ENCODE assay signal across 17 cellular contexts in genomic region chr5:34789639-34790038, GRCh38. TPM values are rescaled to one million over a fixed set of nuclear protein-coding genes. Genes with fewer than 3 reads are reported as not detected.
DNase-seq lines count a peak whose midpoint lies in the region; TF ChIP-seq lines count a peak whose summit lies in the region.
"Had no signal": no experiment of that assay in that cellular context is flagged by ENCODE, and none has a peak within 500 bp of the region (broad histone marks: within the 10 kb centered on the region; RNA-seq: fewer than 3 reads in every experiment).

No MANE protein-coding gene starts in this region.

- no peaks in the 10 kb centered on the region for H4K20me1 ChIP-seq in fibroblast of lung (ENCODE audit: control insufficient read depth, extremely low read depth, insufficient read depth, low read length)
- peaks cover 45% of the 10 kb centered on the region for H4K20me1 ChIP-seq in smooth muscle cell (ENCODE audit: low read depth)

- H3K4me3 ChIP-seq in ascending aorta (no peak overlapping the region), fibroblast of lung (replicated peaks in 1 of 4; ENCODE audit: control extremely low read depth in 1 of 4, insufficient read depth in 1 of 4, low read depth in 3 of 4, low read length in 4 of 4) (no peak overlapping the region), smooth muscle cell (no peak overlapping the region), endodermal cell (ENCODE audit: low read length) (no peak overlapping the region)
- H3K4me3 ChIP-seq: SJSA1 had no signal

- H3K36me3 Mint-ChIP-seq in endodermal cell (ENCODE audit: low read depth), result peaks cover 28% of the 10 kb centered on the region
- H3K36me3 Mint-ChIP-seq: CD14-positive monocyte had no signal

- H3K4me1 ChIP-seq in ascending aorta (peaks cover 0 to 8% of the 10 kb centered on the region in 2 donors), fibroblast of lung (ENCODE audit: control insufficient read depth, extremely low read depth, insufficient read depth, low read length) (peaks cover 8% of the 10 kb centered on the region), smooth muscle cell (ENCODE audit: low read depth) (peaks cover 7% of the 10 kb centered on the region), endodermal cell (ENCODE audit: control insufficient read depth, insufficient read depth, low read length) (no peaks in the 10 kb centered on the region)
- H3K4me1 ChIP-seq: SJSA1 had no signal

- no peaks in the 10 kb centered on the region for H3K4me1 Mint-ChIP-seq in endodermal cell
- H3K4me1 Mint-ChIP-seq: CD14-positive monocyte had no signal

- no peak overlapping the region for H3K4me3 Mint-ChIP-seq in endodermal cell
- H3K4me3 Mint-ChIP-seq: CD14-positive monocyte had no signal

- no peaks in the 10 kb centered on the region for H3K27me3 Mint-ChIP-seq in endodermal cell (ENCODE audit: insufficient read depth)

- no peak overlapping the region for H3K27ac Mint-ChIP-seq in endodermal cell
- H3K27ac Mint-ChIP-seq: CD14-positive monocyte had no signal

- H3K9ac ChIP-seq in fibroblast of lung (ENCODE audit: insufficient read depth, low read length) (no peak overlapping the region), smooth muscle cell (ENCODE audit: low read depth) (no peak overlapping the region), endodermal cell (ENCODE audit: extremely low read depth, low read length, poor library complexity, severe bottlenecking) (no peak overlapping the region)

- peaks cover 28% of the 10 kb centered on the region for H3K9me3 Mint-ChIP-seq in endodermal cell

- DNase-seq in ascending aorta (ENCODE audit: low spot score in 2 of 2), result no peak
- no peak for DNase-seq in fibroblast of lung (ENCODE audit: low read depth in 2 of 2)
- DNase-seq in smooth muscle cell (lab: John Stamatoyannopoulos, UW; ENCODE audit: unreplicated experiment), result no peak
- no peak for DNase-seq in NCI-H2107 (lab: John Stamatoyannopoulos, UW)
- DNase-seq in NCI-H1436 treated with DMSO at 0.1 percent for 48 hours (lab: John Stamatoyannopoulos, UW), result no peak
- DNase-seq in NCI-H748 treated with DMSO at 0.1 percent for 48 hours (lab: John Stamatoyannopoulos, UW), result no peak
- no peak for DNase-seq in endodermal cell
- DNase-seq: DND-41, H7, Karpas-422, NCI-H1048, NCI-H2029, NCI-H2171 treated with DMSO at 0.1 percent for 48 hours had no signal

- no peak overlapping the region for H2AFZ ChIP-seq in fibroblast of lung (ENCODE audit: low read length)
- H2AFZ ChIP-seq in smooth muscle cell (ENCODE audit: low read depth), result no peak overlapping the region

- H3K9me3 ChIP-seq in ascending aorta (peaks cover 0 to 11% of the 10 kb centered on the region in 2 donors), fibroblast of lung (ENCODE audit: control insufficient read depth, insufficient read depth, low read depth, low read length) (no peaks in the 10 kb centered on the region), smooth muscle cell (replicated peaks; ENCODE audit: low read depth) (no peaks in the 10 kb centered on the region), endodermal cell (ENCODE audit: control insufficient read depth, low read length) (peaks cover 35% of the 10 kb centered on the region)
- H3K9me3 ChIP-seq: SJSA1 had no signal

- WGBS in smooth muscle cell (ENCODE audit: low lambda C conversion rate), result 100% methylated on average over 2 of the region's 2 CpGs
- WGBS in endodermal cell (ENCODE audit: insufficient coverage in 1 of 2, insufficient read length in 1 of 2), 2 experiments, result 92 to 100% methylated on average over 1 to 2 of the region's 2 CpGs

- no peak overlapping the region for H3K4me2 ChIP-seq in fibroblast of lung (ENCODE audit: extremely low read depth, insufficient read depth, low read length)
- no peak overlapping the region for H3K4me2 ChIP-seq in smooth muscle cell

- TF ChIP-seq CTCF in ascending aorta (IDR thresholded peaks at IDR 0.05) (no peak), fibroblast of lung (conservative IDR thresholded peaks at IDR 0.05 in 1 of 2, IDR thresholded peaks at IDR 0.05 in 1 of 2; ENCODE audit: low read depth in 1 of 2, low read length in 2 of 2) (no peak), smooth muscle cell (IDR thresholded peaks at IDR 0.05; ENCODE audit: borderline replicate concordance, insufficient read depth, poor library complexity, severe bottlenecking) (no peak), endodermal cell (conservative IDR thresholded peaks at IDR 0.05) (no peak)

- H3K36me3 ChIP-seq in ascending aorta, result no peaks in the 10 kb centered on the region
- no peaks in the 10 kb centered on the region for H3K36me3 ChIP-seq in fibroblast of lung (ENCODE audit: control insufficient read depth, insufficient read depth, low read length)
- H3K36me3 ChIP-seq in smooth muscle cell (ENCODE audit: low read depth), result no peaks in the 10 kb centered on the region
- H3K36me3 ChIP-seq in endodermal cell (ENCODE audit: control insufficient read depth, insufficient read depth, low read length), result peaks cover 6% of the 10 kb centered on the region
- H3K36me3 ChIP-seq: SJSA1 had no signal

- peaks cover 21% of the 10 kb centered on the region for H3F3A ChIP-seq in smooth muscle cell (ENCODE audit: low read depth)

- H3K27ac ChIP-seq in ascending aorta (peak overlapping the region; percentile 24 to 37), fibroblast of lung (ENCODE audit: insufficient read depth, low read length) (peak overlapping the region; percentile 7), smooth muscle cell (ENCODE audit: low read depth) (peak overlapping the region; percentile 87), endodermal cell (ENCODE audit: low read depth, low read length) (no peak overlapping the region)
- H3K27ac ChIP-seq: SJSA1 had no signal

- H3K79me2 ChIP-seq in fibroblast of lung (ENCODE audit: control insufficient read depth, insufficient read depth, low read length) (peaks cover 36% of the 10 kb centered on the region), smooth muscle cell (ENCODE audit: low read depth) (peaks cover 81% of the 10 kb centered on the region)

- H3K27me3 ChIP-seq in ascending aorta (no peaks in the 10 kb centered on the region), fibroblast of lung (ENCODE audit: control insufficient read depth, insufficient read depth, low read length) (no peaks in the 10 kb centered on the region), smooth muscle cell (ENCODE audit: low read depth) (no peaks in the 10 kb centered on the region), endodermal cell (ENCODE audit: control insufficient read depth, insufficient read depth, low read length, poor library complexity, severe bottlenecking) (no peaks in the 10 kb centered on the region)
- H3K27me3 ChIP-seq: SJSA1 had no signal

- intact Hi-C loops in ascending aorta (cut with DNase I), result no loop called here

RNA-seq across cellular contexts. Expression of gene TTC23L, which starts 49.3 kb away (rescaled TPM):
- not detected for total RNA-seq in ascending aorta
- 0.26 and 0.33 TPM in 2 replicates for total RNA-seq in fibroblast of lung
- polyA plus RNA-seq in fibroblast of lung, result 0.19 and 0.24 TPM in 2 replicates
- polyA plus RNA-seq in fibroblast of lung (2012), result 0.22 TPM in 1 of 2 replicates, not detected in the other
- polyA minus RNA-seq in fibroblast of lung (ENCODE audit: low replicate concordance), result not detected in 2 replicates
- 0.04 and 1.3 TPM in 2 replicates for total RNA-seq in smooth muscle cell
- 0.08 and 1.1 TPM in 2 replicates for polyA plus RNA-seq in smooth muscle cell
- total RNA-seq in endodermal cell, result 1 to 10 TPM in 1 of 2 donors, under 1 TPM in 1; 0.95 to 3.0 TPM
- polyA plus RNA-seq in endodermal cell (2013, experiment 1 of 2), result 2.6 TPM
- polyA plus RNA-seq in endodermal cell (2013, experiment 2 of 2), result 1.9 TPM
- total RNA-seq: G401, HT-29, SJSA1 had no signal
- polyA plus RNA-seq: CD14-positive monocyte had no signal
